Comparison of ENCODE assay signal across 19 cellular contexts in genomic region chr15:78850352-78850751, GRCh38. TPM values are rescaled to one million over a fixed set of nuclear protein-coding genes. Genes with fewer than 3 reads are reported as not detected.
A peak's percentile ranks its signal among the peaks of the same experiment; 100 is the strongest.
DNase-seq lines count a peak whose midpoint lies in the region; ATAC-seq, FAIRE-seq and TF ChIP-seq lines count a peak whose summit lies in the region.
"Had no signal": no experiment of that assay in that cellular context is flagged by ENCODE, and none has a peak within 500 bp of the region (broad histone marks: within the 10 kb centered on the region; RNA-seq: fewer than 3 reads in every experiment).

No MANE protein-coding gene starts in this region.

- peak overlapping the region in 1 of 2 experiments; percentile 50; a peak in 1 of 4 replicates for H4K8ac ChIP-seq in IMR-90 (ENCODE audit: low read depth in 2 of 2, low read length in 2 of 2)

- no peak overlapping the region for H3K4me2 ChIP-seq in IMR-90 (ENCODE audit: low read depth, low read length)
- no peak overlapping the region for H3K4me2 ChIP-seq in GM23338
- H3K4me2 ChIP-seq: KMS-11 had no signal

- no peaks in the 10 kb centered on the region for H3K9me2 ChIP-seq in GM23338 (ENCODE audit: insufficient read depth)

- in situ Hi-C loops in IMR-90 (cut with MboI; ENCODE audit: low sequenced_read_pairs) (no loop called here), KBM-7 (cut with MboI; ENCODE audit: low pct_unique_long_range_greater_than_20kb, low sequenced_read_pairs) (no loop called here)

- no TSS peak for BruUV-seq in IMR-90 (replicated peaks; lab: Mats Ljungman, UMichigan)

- no peak for FAIRE-seq in kidney (lab: Jason Lieb, UNC)
- FAIRE-seq: GM12878 had no signal

- H3K27me3 Mint-ChIP-seq in progenitor cell of endocrine pancreas = no peaks in the 10 kb centered on the region
- H3K27me3 Mint-ChIP-seq in GM23338 (ENCODE audit: insufficient read depth, low read depth, poor library complexity) = peaks cover 6% of the 10 kb centered on the region

- peak overlapping the region; percentile 43 for H4K91ac ChIP-seq in IMR-90 (ENCODE audit: insufficient read depth, low read depth, low read length)

- H2BK120ac ChIP-seq in IMR-90 (ENCODE audit: low read depth, low read length) = peak overlapping the region; percentile 21

- TF ChIP-seq POLR2A in IMR-90 (IDR thresholded peaks at IDR 0.05; ENCODE audit: low read depth, low read length) = no peak

- peak overlapping the region; percentile 74; the same call in 1 of the 2 replicates for H2AK5ac ChIP-seq in IMR-90 (ENCODE audit: low read depth, low read length)

- TF ChIP-seq CTCF in IMR-90 (conservative IDR thresholded peaks at IDR 0.05; ENCODE audit: low read depth, low read length) (no peak), kidney (IDR thresholded peaks at IDR 0.05; ENCODE audit: borderline replicate concordance, extremely low read depth, insufficient read depth) (no peak), progenitor cell of endocrine pancreas (IDR thresholded peaks at IDR 0.05; ENCODE audit: unreplicated experiment) (no peak), GM23338 (conservative IDR thresholded peaks at IDR 0.05; ENCODE audit: low read depth in 2 of 2) (no peak)

- H4K20me1 ChIP-seq in IMR-90 (ENCODE audit: insufficient read depth, low read length) (no peaks in the 10 kb centered on the region), GM23338 (replicated peaks; ENCODE audit: insufficient read depth) (no peaks in the 10 kb centered on the region; the same call in 1 of the 2 replicates)

- H3K27ac ChIP-seq in IMR-90 (ENCODE audit: insufficient read depth, low read length) = no peak overlapping the region
- peak overlapping the region; percentile 46 for H3K27ac ChIP-seq in angular gyrus (ENCODE audit: low read depth, low read length)
- no peak overlapping the region for H3K27ac ChIP-seq in kidney (ENCODE audit: low read depth in 2 of 2, low read length in 2 of 2)
- no peak overlapping the region for H3K27ac ChIP-seq in GM23338 (ENCODE audit: low read depth)
- H3K27ac ChIP-seq: KMS-11, SJCRH30 had no signal

- peak overlapping the region; percentile 70; the same call in 1 of the 3 replicates for H2BK15ac ChIP-seq in IMR-90 (ENCODE audit: low read depth, low read length)

- no peaks in the 10 kb centered on the region for H3K9me3 ChIP-seq in IMR-90 (ENCODE audit: control insufficient read depth, insufficient read depth, low read length)
- H3K9me3 ChIP-seq in kidney (ENCODE audit: control insufficient read depth in 1 of 2, low read length in 2 of 2) = no peaks in the 10 kb centered on the region
- H3K9me3 ChIP-seq: BE2C, HAP-1, SJCRH30 had no signal

- WGBS in IMR-90 (ENCODE audit: extremely low coverage in 2 of 2, insufficient read length in 1 of 2), 2 experiments = no CpG with 5 or more reads among the region's 2 CpGs

- H3K36me3 ChIP-seq in IMR-90 (ENCODE audit: control insufficient read depth, insufficient read depth, low read length) = no peaks in the 10 kb centered on the region
- no peaks in the 10 kb centered on the region for H3K36me3 ChIP-seq in kidney (ENCODE audit: control insufficient read depth in 1 of 2, insufficient read depth in 2 of 2, low read length in 2 of 2)
- H3K36me3 ChIP-seq in GM23338 (ENCODE audit: insufficient read depth) = no peaks in the 10 kb centered on the region
- H3K36me3 ChIP-seq: BE2C, HAP-1, SJCRH30 had no signal

- H3K9me3 Mint-ChIP-seq in progenitor cell of endocrine pancreas (ENCODE audit: low read depth) = peaks cover 13% of the 10 kb centered on the region
- peaks cover 6% of the 10 kb centered on the region for H3K9me3 Mint-ChIP-seq in GM23338

- no peak overlapping the region for H2BK5ac ChIP-seq in IMR-90 (ENCODE audit: low read depth, low read length, poor library complexity, severe bottlenecking)

- H3K4me3 Mint-ChIP-seq in progenitor cell of endocrine pancreas (ENCODE audit: low read depth) (no peak overlapping the region), GM23338 (no peak overlapping the region)

- no peak overlapping the region for H3K9ac ChIP-seq in IMR-90 (ENCODE audit: low read depth, low read length)
- no peak overlapping the region for H3K9ac ChIP-seq in kidney (ENCODE audit: low read length in 2 of 2)
- H3K9ac ChIP-seq: KMS-11 had no signal

- 0 out of 4 replicates have a peak, but pooled peaks cover 0 to 6% of the 10 kb centered on the region in 2 experiments for H3K79me1 ChIP-seq in IMR-90 (ENCODE audit: low read depth in 1 of 2, low read length in 2 of 2)

- H3K4me1 ChIP-seq in IMR-90 (ENCODE audit: control insufficient read depth, insufficient read depth, low read length) = peaks cover 17% of the 10 kb centered on the region
- H3K4me1 ChIP-seq in kidney (ENCODE audit: control insufficient read depth in 1 of 2, insufficient read depth in 1 of 2, low read depth in 1 of 2, low read length in 2 of 2) = no peaks in the 10 kb centered on the region
- H3K4me1 ChIP-seq in GM23338 (ENCODE audit: insufficient read depth) = peaks cover 9% of the 10 kb centered on the region
- H3K4me1 ChIP-seq: BE2C, SJCRH30 had no signal

- ATAC-seq in IMR-90 (ENCODE audit: low read depth) (no peak), GM23338 (no peak), GM18868 (IDR thresholded peaks at IDR 0.05; ENCODE audit: unreplicated experiment) (no peak), sciatic nerve (no peak)
- ATAC-seq: GM12878 had no signal

- H3K27me3 ChIP-seq in IMR-90 (ENCODE audit: control insufficient read depth, insufficient read depth, low read length) = no peaks in the 10 kb centered on the region; the same call in 1 of the 2 replicates
- no peaks in the 10 kb centered on the region for H3K27me3 ChIP-seq in GM23338 (ENCODE audit: insufficient read depth)
- H3K27me3 ChIP-seq: BE2C, SJCRH30 had no signal

- no peaks in the 10 kb centered on the region for H3K79me2 ChIP-seq in GM23338 (replicated peaks; ENCODE audit: insufficient read depth)

- H3K27ac Mint-ChIP-seq in progenitor cell of endocrine pancreas (peak overlapping the region; percentile 98), GM23338 (no peak overlapping the region)

- no peak overlapping the region for H3K14ac ChIP-seq in IMR-90 (replicated peaks; ENCODE audit: low read depth, low read length)

- peaks cover 13% of the 10 kb centered on the region for H3K9me1 ChIP-seq in IMR-90 (ENCODE audit: insufficient read depth, low read length)

- H2BK20ac ChIP-seq in IMR-90 (ENCODE audit: low read depth, low read length) = no peak overlapping the region

- H3K18ac ChIP-seq in IMR-90 (ENCODE audit: low read depth, low read length) = peak overlapping the region; percentile 91

- CTCF ChIA-PET in IMR-90 (lab: Yijun Ruan, JAX) = no interaction called here

- no peak overlapping the region for H3K4me3 ChIP-seq in IMR-90 (ENCODE audit: insufficient read depth, low read depth, low read length)
- no peak overlapping the region for H3K4me3 ChIP-seq in kidney (ENCODE audit: low read length in 2 of 2)
- no peak overlapping the region for H3K4me3 ChIP-seq in GM23338
- H3K4me3 ChIP-seq: GM12878, HAP-1, SJCRH30 had no signal

- no peak overlapping the region for H3K23ac ChIP-seq in IMR-90 (ENCODE audit: low read depth, low read length)

- no peaks in the 10 kb centered on the region for H3F3A ChIP-seq in GM23338 (replicated peaks; ENCODE audit: low read depth)

- H2AFZ ChIP-seq in IMR-90 (replicated peaks; ENCODE audit: low read length, poor library complexity) (no peak overlapping the region), GM23338 (no peak overlapping the region)

- peaks cover 6% of the 10 kb centered on the region for H3K36me3 Mint-ChIP-seq in progenitor cell of endocrine pancreas (ENCODE audit: insufficient read depth)
- no peaks in the 10 kb centered on the region for H3K36me3 Mint-ChIP-seq in GM23338 (ENCODE audit: low read depth)

- H4K5ac ChIP-seq in IMR-90 (ENCODE audit: low read depth, low read length) = no peak overlapping the region; the same call in 1 of the 2 replicates

- no peak overlapping the region for H3K56ac ChIP-seq in IMR-90 (ENCODE audit: extremely low read depth, insufficient read depth, low read length)

- H3K4me1 Mint-ChIP-seq in progenitor cell of endocrine pancreas (ENCODE audit: low read depth) = peaks cover 13% of the 10 kb centered on the region
- peaks cover 15% of the 10 kb centered on the region for H3K4me1 Mint-ChIP-seq in GM23338

- POLR2A ChIA-PET in IMR-90 (lab: Charles Lee; ENCODE audit: unreplicated experiment) = no interaction called here

- intact Hi-C loops in IMR-90 (cut with micrococcal nuclease) = no loop called here
- intact Hi-C loops in kidney (cut with DNase I) = no loop called here
- intact Hi-C loops in sciatic nerve (cut with DNase I) = no loop called here

- dilution Hi-C loops in IMR-90 (cut with HindIII; ENCODE audit: low sequenced_read_pairs, unreplicated experiment) = no loop called here

- no peak for DNase-seq in IMR-90
- DNase-seq in kidney = peak; percentile 1
- no peak for DNase-seq in progenitor cell of endocrine pancreas (ENCODE audit: low spot score, unreplicated experiment)
- DNase-seq in KBM-7 = no peak
- DNase-seq in GM23338 (ENCODE audit: low spot score) = no peak
- no peak for DNase-seq in sciatic nerve (ENCODE audit: low spot score)
- DNase-seq: BE2C, DND-41, NCI-H1105, NCI-H146, NCI-H2029, NCI-H524 treated with DMSO at 0.1 percent for 48 hours, NCI-H82, SJCRH30 had no signal

- no peak overlapping the region for H2AK9ac ChIP-seq in IMR-90 (replicated peaks; ENCODE audit: low read depth, low read length, poor library complexity)

- TF ChIP-seq RAD21 in IMR-90 (IDR thresholded peaks at IDR 0.05; ENCODE audit: low read length) = no peak

- 0 out of 2 replicates have a peak overlapping the region, but pooled peaks have one; percentile 56 for H3K4ac ChIP-seq in IMR-90 (ENCODE audit: low read depth, low read length)

TF ChIP-seq in GM23338, 12 proteins besides CTCF, POLR2A, EP300 and RAD21 (continues in another document):
- TF ChIP-seq POLR2AphosphoS5 (IDR thresholded peaks at IDR 0.05; ENCODE audit: low read depth) = no peak

RNA-seq across cellular contexts. Expression of gene MORF4L1, which starts 22.3 kb away (rescaled TPM):
- total RNA-seq in IMR-90 (2012; rRNA removed) (217 and 485 TPM in 2 replicates), kidney (325 TPM), progenitor cell of endocrine pancreas (438 and 447 TPM in 2 replicates), sciatic nerve (342 TPM)
- polyA plus RNA-seq in IMR-90 (2012; rRNA removed) (354 and 392 TPM in 2 replicates), kidney (ENCODE audit: insufficient read depth, low read depth, low replicate concordance) (319 TPM), GM23338 (2016; fragmentation: Nextera tagmentation; extraction: Ambion mirVana) (571 and 611 TPM in 2 replicates)
- polyA plus RNA-seq in IMR-90 (2012; cell fraction: cytosol; rRNA removed) = 33.6 and 79.5 TPM in 2 replicates
- polyA plus RNA-seq in IMR-90 (2012; cell fraction: nucleus; rRNA removed; ENCODE audit: low replicate concordance) = 6.7 and 91.3 TPM in 2 replicates
- total RNA-seq in GM23338 (2014; rRNA removed; shearing (Covaris generic)) = 491 and 520 TPM in 2 replicates

RNA-seq across cellular contexts. Expression of gene ADAMTS7, which starts 39.1 kb away (rescaled TPM):
- 0.83 and 1.4 TPM in 2 replicates for total RNA-seq in IMR-90 (2012; rRNA removed)
- 12.6 and 13.2 TPM in 2 replicates for polyA plus RNA-seq in IMR-90 (2012; rRNA removed)
- polyA plus RNA-seq in IMR-90 (2012; cell fraction: cytosol; rRNA removed) = 10.8 and 17.1 TPM in 2 replicates
- 42.6 and 102 TPM in 2 replicates for polyA plus RNA-seq in IMR-90 (2012; cell fraction: nucleus; rRNA removed; ENCODE audit: low replicate concordance)
- 3.1 TPM for total RNA-seq in kidney
- 0.82 TPM for polyA plus RNA-seq in kidney (ENCODE audit: insufficient read depth, low read depth, low replicate concordance)
- total RNA-seq in progenitor cell of endocrine pancreas = 119 and 127 TPM in 2 replicates
- 46.5 and 52.7 TPM in 2 replicates for total RNA-seq in GM23338 (2014; rRNA removed; shearing (Covaris generic))
- 11.2 and 11.6 TPM in 2 replicates for polyA plus RNA-seq in GM23338 (2016; fragmentation: Nextera tagmentation; extraction: Ambion mirVana)
- 16.6 TPM for total RNA-seq in sciatic nerve
